ENCODE assay signal across 1 cellular context in the genomic region with DNA sequence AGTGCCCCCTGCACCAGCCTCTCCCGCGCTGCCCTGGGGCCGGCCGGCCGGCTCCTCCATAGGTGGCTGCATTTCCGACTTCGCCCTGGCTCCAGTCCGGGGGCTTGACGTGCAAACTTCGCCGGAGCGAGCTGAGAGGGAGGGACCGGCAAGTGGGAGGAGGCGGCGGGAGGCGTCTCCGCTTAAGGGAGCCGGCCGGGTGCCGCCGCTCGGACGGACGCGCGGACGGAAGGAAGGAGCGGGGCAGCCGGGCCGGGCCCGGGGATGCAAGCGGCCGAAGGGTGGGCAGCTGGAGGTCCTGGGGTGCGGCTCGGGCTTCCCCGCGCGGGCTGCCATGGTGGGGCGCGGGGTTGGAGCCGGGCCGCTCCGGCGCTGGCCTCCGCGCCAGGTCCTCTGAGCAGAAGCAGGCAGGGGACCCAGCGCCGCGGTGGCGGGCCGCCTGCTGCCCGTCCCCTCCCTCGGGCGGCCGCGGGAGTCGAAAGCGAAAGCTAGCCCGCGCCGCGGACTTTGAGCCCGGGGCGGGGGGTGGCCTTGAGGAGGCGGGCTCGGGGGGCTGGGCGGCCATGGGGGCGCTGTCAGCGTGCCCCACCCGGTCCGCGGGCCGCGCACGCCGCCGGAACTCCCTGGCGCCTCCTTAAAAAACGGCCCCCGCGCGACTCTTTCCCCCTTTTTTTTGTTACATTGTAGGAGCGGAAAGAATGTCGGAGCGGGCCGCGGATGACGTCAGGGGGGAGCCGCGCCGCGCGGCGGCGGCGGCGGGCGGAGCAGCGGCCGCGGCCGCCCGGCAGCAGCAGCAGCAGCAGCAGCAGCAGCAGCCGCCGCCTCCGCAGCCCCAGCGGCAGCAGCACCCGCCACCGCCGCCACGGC.
A peak's percentile ranks its signal among the peaks of the same experiment; 100 is the strongest.
TF ChIP-seq lines count a peak whose summit lies in the region.

A gene (minus strand): TSS at position 483 of the 867 bp plus-strand sequence.

TF ChIP-seq in HepG2, 621 proteins besides CTCF, POLR2A, EP300 and RAD21 (continued from another document and continues in another):
- TF ChIP-seq MEIS1 (CRISPR knock-in tag; IDR thresholded peaks at IDR 0.05; ENCODE audit: borderline replicate concordance) (peak; percentile 89), SMAD3 (CRISPR knock-in tag; IDR thresholded peaks at IDR 0.05) (0 out of 2 replicates have a peak, but pooled peaks have one; percentile 35), ZNF569 (CRISPR knock-in tag; IDR thresholded peaks at IDR 0.05; ENCODE audit: borderline replicate concordance) (no peak), ZFP36L1 (CRISPR knock-in tag; IDR thresholded peaks at IDR 0.05) (peak; percentile 40; the same call in 1 of the 2 replicates), ZNF138 (CRISPR knock-in tag; IDR thresholded peaks at IDR 0.05; ENCODE audit: low read depth) (no peak), CHCHD3 (CRISPR knock-in tag; IDR thresholded peaks at IDR 0.05) (no peak), ZNF788 (CRISPR knock-in tag; IDR thresholded peaks at IDR 0.05; ENCODE audit: borderline replicate concordance) (0 out of 2 replicates have a peak, but pooled peaks have one; percentile 24), MIER3 (CRISPR knock-in tag; IDR thresholded peaks at IDR 0.05; ENCODE audit: borderline replicate concordance) (no peak), ZNF501 (CRISPR knock-in tag; IDR thresholded peaks at IDR 0.05) (peak; percentile 89), FIP1L1 (IDR thresholded peaks at IDR 0.05; ENCODE audit: borderline replicate concordance, insufficient read depth, low read depth, low read length) (no peak), ZNF33B (CRISPR knock-in tag; IDR thresholded peaks at IDR 0.05) (0 out of 2 replicates have a peak, but pooled peaks have one; percentile 40), EZH2 (conservative IDR thresholded peaks at IDR 0.05; ENCODE audit: low read depth, low read length) (no peak), ELF1 (CRISPR knock-in tag; IDR thresholded peaks at IDR 0.05) (peak; percentile 47), NCOR1 (IDR thresholded peaks at IDR 0.05; ENCODE audit: borderline replicate concordance, low read length) (no peak; the same call in 1 of the 2 replicates), ZBTB8A (CRISPR knock-in tag; IDR thresholded peaks at IDR 0.05; ENCODE audit: borderline replicate concordance, low read depth) (no peak), ATF7 (IDR thresholded peaks at IDR 0.05) (peak; percentile 41; the same call in 1 of the 2 replicates), ATF7 (CRISPR knock-in tag; IDR thresholded peaks at IDR 0.05) (no peak; the same call in 1 of the 2 replicates), FOXK1 (CRISPR knock-in tag; IDR thresholded peaks at IDR 0.05; ENCODE audit: borderline replicate concordance, low read depth) (no peak), ZBTB20 (CRISPR knock-in tag; IDR thresholded peaks at IDR 0.05; ENCODE audit: borderline replicate concordance, low read depth) (no peak), ZNF124 (CRISPR knock-in tag; IDR thresholded peaks at IDR 0.05) (no peak), GTF3A (CRISPR knock-in tag; conservative IDR thresholded peaks at IDR 0.05) (no peak), KLF12 (CRISPR knock-in tag; IDR thresholded peaks at IDR 0.05; ENCODE audit: borderline replicate concordance) (no peak), KDM5B (CRISPR knock-in tag; IDR thresholded peaks at IDR 0.05; ENCODE audit: borderline replicate concordance) (peak; percentile 54; the same call in 1 of the 2 replicates), ZNF264 (CRISPR knock-in tag; IDR thresholded peaks at IDR 0.05) (no peak), ZMYM2 (CRISPR knock-in tag; IDR thresholded peaks at IDR 0.05) (no peak), ZNF780A (CRISPR knock-in tag; IDR thresholded peaks at IDR 0.05) (no peak), ZNF256 (CRISPR knock-in tag; conservative IDR thresholded peaks at IDR 0.05) (no peak), MTF2 (CRISPR knock-in tag; IDR thresholded peaks at IDR 0.05; ENCODE audit: borderline replicate concordance) (no peak), MTF1 (CRISPR knock-in tag; IDR thresholded peaks at IDR 0.05) (no peak), POLR2AphosphoS5 (IDR thresholded peaks at IDR 0.05; ENCODE audit: low read depth, low read length) (peak; percentile 55), MBD4 (IDR thresholded peaks at IDR 0.05; ENCODE audit: borderline replicate concordance, low read length) (no peak), ZNF335 (CRISPR knock-in tag; IDR thresholded peaks at IDR 0.05) (no peak), HNRNPH1 (optimal IDR thresholded peaks at IDR 0.05; ENCODE audit: low read depth, low read length) (no peak), RFXAP (CRISPR knock-in tag; IDR thresholded peaks at IDR 0.05; ENCODE audit: borderline replicate concordance) (no peak), KLF15 (CRISPR knock-in tag; IDR thresholded peaks at IDR 0.05; ENCODE audit: borderline replicate concordance) (no peak)
- TF ChIP-seq, protein P1, sequence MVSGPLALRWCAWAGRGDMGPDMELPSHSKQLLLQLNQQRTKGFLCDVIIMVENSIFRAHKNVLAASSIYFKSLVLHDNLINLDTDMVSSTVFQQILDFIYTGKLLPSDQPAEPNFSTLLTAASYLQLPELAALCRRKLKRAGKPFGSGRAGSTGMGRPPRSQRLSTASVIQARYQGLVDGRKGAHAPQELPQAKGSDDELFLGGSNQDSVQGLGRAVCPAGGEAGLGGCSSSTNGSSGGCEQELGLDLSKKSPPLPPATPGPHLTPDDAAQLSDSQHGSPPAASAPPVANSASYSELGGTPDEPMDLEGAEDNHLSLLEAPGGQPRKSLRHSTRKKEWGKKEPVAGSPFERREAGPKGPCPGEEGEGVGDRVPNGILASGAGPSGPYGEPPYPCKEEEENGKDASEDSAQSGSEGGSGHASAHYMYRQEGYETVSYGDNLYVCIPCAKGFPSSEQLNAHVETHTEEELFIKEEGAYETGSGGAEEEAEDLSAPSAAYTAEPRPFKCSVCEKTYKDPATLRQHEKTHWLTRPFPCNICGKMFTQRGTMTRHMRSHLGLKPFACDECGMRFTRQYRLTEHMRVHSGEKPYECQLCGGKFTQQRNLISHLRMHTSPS (CRISPR knock-in tag; IDR thresholded peaks at IDR 0.05; ENCODE audit: low read depth): peak; percentile 61; the same call in 1 of the 2 replicates
- TF ChIP-seq, protein P2, sequence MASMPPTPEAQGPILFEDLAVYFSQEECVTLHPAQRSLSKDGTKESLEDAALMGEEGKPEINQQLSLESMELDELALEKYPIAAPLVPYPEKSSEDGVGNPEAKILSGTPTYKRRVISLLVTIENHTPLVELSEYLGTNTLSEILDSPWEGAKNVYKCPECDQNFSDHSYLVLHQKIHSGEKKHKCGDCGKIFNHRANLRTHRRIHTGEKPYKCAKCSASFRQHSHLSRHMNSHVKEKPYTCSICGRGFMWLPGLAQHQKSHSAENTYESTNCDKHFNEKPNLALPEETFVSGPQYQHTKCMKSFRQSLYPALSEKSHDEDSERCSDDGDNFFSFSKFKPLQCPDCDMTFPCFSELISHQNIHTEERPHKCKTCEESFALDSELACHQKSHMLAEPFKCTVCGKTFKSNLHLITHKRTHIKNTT (CRISPR knock-in tag; IDR thresholded peaks at IDR 0.05): no peak
- TF ChIP-seq, protein P3, sequence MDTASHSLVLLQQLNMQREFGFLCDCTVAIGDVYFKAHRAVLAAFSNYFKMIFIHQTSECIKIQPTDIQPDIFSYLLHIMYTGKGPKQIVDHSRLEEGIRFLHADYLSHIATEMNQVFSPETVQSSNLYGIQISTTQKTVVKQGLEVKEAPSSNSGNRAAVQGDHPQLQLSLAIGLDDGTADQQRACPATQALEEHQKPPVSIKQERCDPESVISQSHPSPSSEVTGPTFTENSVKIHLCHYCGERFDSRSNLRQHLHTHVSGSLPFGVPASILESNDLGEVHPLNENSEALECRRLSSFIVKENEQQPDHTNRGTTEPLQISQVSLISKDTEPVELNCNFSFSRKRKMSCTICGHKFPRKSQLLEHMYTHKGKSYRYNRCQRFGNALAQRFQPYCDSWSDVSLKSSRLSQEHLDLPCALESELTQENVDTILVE (CRISPR knock-in tag; IDR thresholded peaks at IDR 0.05): peak; percentile 80; the same call in 1 of the 2 replicates
- TF ChIP-seq, protein P4, sequence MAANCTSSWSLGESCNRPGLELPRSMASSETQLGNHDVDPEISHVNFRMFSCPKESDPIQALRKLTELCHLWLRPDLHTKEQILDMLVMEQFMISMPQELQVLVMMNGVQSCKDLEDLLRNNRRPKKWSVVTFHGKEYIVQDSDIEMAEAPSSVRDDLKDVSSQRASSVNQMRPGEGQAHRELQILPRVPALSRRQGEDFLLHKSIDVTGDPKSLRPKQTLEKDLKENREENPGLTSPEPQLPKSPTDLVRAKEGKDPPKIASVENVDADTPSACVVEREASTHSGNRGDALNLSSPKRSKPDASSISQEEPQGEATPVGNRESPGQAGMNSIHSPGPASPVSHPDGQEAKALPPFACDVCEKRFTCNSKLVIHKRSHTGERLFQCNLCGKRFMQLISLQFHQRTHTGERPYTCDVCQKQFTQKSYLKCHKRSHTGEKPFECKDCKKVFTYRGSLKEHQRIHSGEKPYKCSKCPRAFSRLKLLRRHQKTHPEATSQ (CRISPR knock-in tag; IDR thresholded peaks at IDR 0.05; ENCODE audit: borderline replicate concordance): no peak
- TF ChIP-seq, protein P5, sequence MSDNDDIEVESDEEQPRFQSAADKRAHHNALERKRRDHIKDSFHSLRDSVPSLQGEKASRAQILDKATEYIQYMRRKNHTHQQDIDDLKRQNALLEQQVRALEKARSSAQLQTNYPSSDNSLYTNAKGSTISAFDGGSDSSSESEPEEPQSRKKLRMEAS (IDR thresholded peaks at IDR 0.05): peak; percentile 50; the same call in 1 of the 2 replicates
- TF ChIP-seq, protein P6, sequence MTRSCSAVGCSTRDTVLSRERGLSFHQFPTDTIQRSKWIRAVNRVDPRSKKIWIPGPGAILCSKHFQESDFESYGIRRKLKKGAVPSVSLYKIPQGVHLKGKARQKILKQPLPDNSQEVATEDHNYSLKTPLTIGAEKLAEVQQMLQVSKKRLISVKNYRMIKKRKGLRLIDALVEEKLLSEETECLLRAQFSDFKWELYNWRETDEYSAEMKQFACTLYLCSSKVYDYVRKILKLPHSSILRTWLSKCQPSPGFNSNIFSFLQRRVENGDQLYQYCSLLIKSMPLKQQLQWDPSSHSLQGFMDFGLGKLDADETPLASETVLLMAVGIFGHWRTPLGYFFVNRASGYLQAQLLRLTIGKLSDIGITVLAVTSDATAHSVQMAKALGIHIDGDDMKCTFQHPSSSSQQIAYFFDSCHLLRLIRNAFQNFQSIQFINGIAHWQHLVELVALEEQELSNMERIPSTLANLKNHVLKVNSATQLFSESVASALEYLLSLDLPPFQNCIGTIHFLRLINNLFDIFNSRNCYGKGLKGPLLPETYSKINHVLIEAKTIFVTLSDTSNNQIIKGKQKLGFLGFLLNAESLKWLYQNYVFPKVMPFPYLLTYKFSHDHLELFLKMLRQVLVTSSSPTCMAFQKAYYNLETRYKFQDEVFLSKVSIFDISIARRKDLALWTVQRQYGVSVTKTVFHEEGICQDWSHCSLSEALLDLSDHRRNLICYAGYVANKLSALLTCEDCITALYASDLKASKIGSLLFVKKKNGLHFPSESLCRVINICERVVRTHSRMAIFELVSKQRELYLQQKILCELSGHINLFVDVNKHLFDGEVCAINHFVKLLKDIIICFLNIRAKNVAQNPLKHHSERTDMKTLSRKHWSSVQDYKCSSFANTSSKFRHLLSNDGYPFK (CRISPR knock-in tag; IDR thresholded peaks at IDR 0.05; ENCODE audit: borderline replicate concordance): peak; percentile 48; the same call in 1 of the 2 replicates
- TF ChIP-seq, protein P7, sequence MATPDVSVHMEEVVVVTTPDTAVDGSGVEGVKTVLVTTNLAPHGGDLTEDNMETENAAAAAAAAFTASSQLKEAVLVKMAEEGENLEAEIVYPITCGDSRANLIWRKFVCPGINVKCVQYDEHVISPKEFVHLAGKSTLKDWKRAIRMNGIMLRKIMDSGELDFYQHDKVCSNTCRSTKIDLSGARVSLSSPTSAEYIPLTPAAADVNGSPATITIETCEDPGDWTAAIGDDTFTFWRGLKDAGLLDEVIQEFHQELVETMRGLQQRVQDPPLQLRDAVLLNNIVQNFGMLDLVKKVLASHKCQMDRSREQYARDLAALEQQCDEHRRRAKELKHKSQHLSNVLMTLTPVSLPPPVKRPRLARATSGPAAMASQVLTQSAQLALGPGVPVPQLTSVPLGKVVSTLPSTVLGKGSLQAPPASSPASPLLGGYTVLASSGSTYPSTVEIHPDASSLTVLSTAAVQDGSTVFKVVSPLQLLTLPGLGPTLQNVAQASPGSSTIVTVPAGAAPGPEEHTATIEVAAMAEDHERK (CRISPR knock-in tag; IDR thresholded peaks at IDR 0.05; ENCODE audit: low read depth): no peak
- TF ChIP-seq, protein P8, sequence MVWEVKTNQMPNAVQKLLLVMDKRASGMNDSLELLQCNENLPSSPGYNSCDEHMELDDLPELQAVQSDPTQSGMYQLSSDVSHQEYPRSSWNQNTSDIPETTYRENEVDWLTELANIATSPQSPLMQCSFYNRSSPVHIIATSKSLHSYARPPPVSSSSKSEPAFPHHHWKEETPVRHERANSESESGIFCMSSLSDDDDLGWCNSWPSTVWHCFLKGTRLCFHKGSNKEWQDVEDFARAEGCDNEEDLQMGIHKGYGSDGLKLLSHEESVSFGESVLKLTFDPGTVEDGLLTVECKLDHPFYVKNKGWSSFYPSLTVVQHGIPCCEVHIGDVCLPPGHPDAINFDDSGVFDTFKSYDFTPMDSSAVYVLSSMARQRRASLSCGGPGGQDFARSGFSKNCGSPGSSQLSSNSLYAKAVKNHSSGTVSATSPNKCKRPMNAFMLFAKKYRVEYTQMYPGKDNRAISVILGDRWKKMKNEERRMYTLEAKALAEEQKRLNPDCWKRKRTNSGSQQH (CRISPR knock-in tag; IDR thresholded peaks at IDR 0.05; ENCODE audit: low read depth): peak; percentile 35; the same call in 1 of the 2 replicates
- TF ChIP-seq, protein P9, sequence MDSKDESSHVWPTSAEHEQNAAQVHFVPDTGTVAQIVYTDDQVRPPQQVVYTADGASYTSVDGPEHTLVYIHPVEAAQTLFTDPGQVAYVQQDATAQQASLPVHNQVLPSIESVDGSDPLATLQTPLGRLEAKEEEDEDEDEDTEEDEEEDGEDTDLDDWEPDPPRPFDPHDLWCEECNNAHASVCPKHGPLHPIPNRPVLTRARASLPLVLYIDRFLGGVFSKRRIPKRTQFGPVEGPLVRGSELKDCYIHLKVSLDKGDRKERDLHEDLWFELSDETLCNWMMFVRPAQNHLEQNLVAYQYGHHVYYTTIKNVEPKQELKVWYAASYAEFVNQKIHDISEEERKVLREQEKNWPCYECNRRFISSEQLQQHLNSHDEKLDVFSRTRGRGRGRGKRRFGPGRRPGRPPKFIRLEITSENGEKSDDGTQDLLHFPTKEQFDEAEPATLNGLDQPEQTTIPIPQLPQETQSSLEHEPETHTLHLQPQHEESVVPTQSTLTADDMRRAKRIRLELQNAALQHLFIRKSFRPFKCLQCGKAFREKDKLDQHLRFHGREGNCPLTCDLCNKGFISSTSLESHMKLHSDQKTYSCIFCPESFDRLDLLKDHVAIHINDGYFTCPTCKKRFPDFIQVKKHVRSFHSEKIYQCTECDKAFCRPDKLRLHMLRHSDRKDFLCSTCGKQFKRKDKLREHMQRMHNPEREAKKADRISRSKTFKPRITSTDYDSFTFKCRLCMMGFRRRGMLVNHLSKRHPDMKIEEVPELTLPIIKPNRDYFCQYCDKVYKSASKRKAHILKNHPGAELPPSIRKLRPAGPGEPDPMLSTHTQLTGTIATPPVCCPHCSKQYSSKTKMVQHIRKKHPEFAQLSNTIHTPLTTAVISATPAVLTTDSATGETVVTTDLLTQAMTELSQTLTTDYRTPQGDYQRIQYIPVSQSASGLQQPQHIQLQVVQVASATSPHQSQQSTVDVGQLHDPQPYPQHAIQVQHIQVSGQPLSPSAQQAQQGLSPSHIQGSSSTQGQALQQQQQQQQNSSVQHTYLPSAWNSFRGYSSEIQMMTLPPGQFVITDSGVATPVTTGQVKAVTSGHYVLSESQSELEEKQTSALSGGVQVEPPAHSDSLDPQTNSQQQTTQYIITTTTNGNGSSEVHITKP (CRISPR knock-in tag; IDR thresholded peaks at IDR 0.05; ENCODE audit: low read depth): no peak
